In genomic region chr7:114630186-114630824, GRCh38 we compare ENCODE assay signal across 19 cellular contexts.
DNase-seq lines count a peak whose midpoint lies in the region; FAIRE-seq and TF ChIP-seq lines count a peak whose summit lies in the region.
"Had no signal": no experiment of that assay in that cellular context is flagged by ENCODE, and none has a peak within 500 bp of the region (broad histone marks: within the 10 kb centered on the region; RNA-seq: fewer than 3 reads in every experiment).

No MANE protein-coding gene starts in this region.

- TF ChIP-seq POLR2A in GM12892 (IDR thresholded peaks at IDR 0.05; ENCODE audit: low read depth, low read length), result no peak
- TF ChIP-seq POLR2A in prostate gland (IDR thresholded peaks at IDR 0.05), result no peak

- H3K4me1 Mint-ChIP-seq in brain (peaks cover 49% of the 10 kb centered on the region), neural progenitor cell (peaks cover 26% of the 10 kb centered on the region)
- H3K4me1 Mint-ChIP-seq: activated B cell treated with CpG ODN at 0.5 μM for 24 hours; activated naive CD4-positive, alpha-beta T cell treated with anti-CD3 and anti-CD28 coated beads, Interleukin-2, amount 50 U/mL, for 24 hours; T-cell had no signal

- H2AFZ ChIP-seq in neural progenitor cell (replicated peaks), result peak overlapping the region; percentile 98
- H2AFZ ChIP-seq: PC-9 had no signal

- H3K27ac Mint-ChIP-seq in brain, result peak overlapping the region in 4 of 5 experiments; percentile 2 to 90 (median 52)
- H3K27ac Mint-ChIP-seq in neural progenitor cell, result peak overlapping the region; percentile 96
- H3K27ac Mint-ChIP-seq: activated B cell treated with CpG ODN at 0.5 μM for 24 hours; activated naive CD4-positive, alpha-beta T cell treated with anti-CD3 and anti-CD28 coated beads, Interleukin-2, amount 50 U/mL, for 24 hours; T-cell had no signal

- TF ChIP-seq CTCF in brain (conservative IDR thresholded peaks at IDR 0.05), result no peak
- TF ChIP-seq CTCF in neural progenitor cell (IDR thresholded peaks at IDR 0.05), result no peak
- no peak for TF ChIP-seq CTCF in prostate gland (IDR thresholded peaks at IDR 0.05)

- H3K36me3 Mint-ChIP-seq in brain, result no peaks in the 10 kb centered on the region
- no peaks in the 10 kb centered on the region for H3K36me3 Mint-ChIP-seq in neural progenitor cell
- H3K36me3 Mint-ChIP-seq: activated naive CD4-positive, alpha-beta T cell treated with anti-CD3 and anti-CD28 coated beads, Interleukin-2, amount 50 U/mL, for 24 hours; T-cell had no signal

- DNase-seq in GM12892 (ENCODE audit: insufficient read length) (no peak), NCI-H1105 treated with DMSO at 0.1 percent for 48 hours (lab: John Stamatoyannopoulos, UW) (peak; percentile 84), neural progenitor cell (ENCODE audit: low spot score) (peak; percentile 36), frontal cortex (ENCODE audit: low spot score in 2 of 2) (no peak), SHP77 treated with DMSO at 0.1 percent for 48 hours (lab: John Stamatoyannopoulos, UW) (no peak), prostate gland (ENCODE audit: low spot score) (no peak)
- no peak for DNase-seq in activated CD4-positive, alpha-beta T cell treated with anti-CD3 and anti-CD28 coated beads, Interleukin-2, amount 50 U/mL, for 1 hour
- DNase-seq: activated B cell treated with CpG ODN at 0.5 μM for 24 hours; activated CD8-positive, alpha-beta memory T cell treated with anti-CD3 and anti-CD28 coated beads, Interleukin-2, amount 50 U/mL, for 4 hours; AML-193; DMS79; Kasumi-1; NCI-H1930; PC-9; stimulated activated CD4-positive, alpha-beta T cell treated with anti-CD3 and anti-CD28 coated beads, Interleukin-2, amount 100 ng/mL, for 24 hours; T-cell had no signal

- H3K27me3 ChIP-seq in neural progenitor cell, result no peaks in the 10 kb centered on the region
- no peaks in the 10 kb centered on the region for H3K27me3 ChIP-seq in prostate gland (replicated peaks; ENCODE audit: insufficient read depth)
- H3K27me3 ChIP-seq: gastroesophageal sphincter had no signal

- H3K9me3 Mint-ChIP-seq in brain (no peaks in the 10 kb centered on the region), neural progenitor cell (no peaks in the 10 kb centered on the region)
- H3K9me3 Mint-ChIP-seq: activated B cell treated with CpG ODN at 0.5 μM for 24 hours; activated naive CD4-positive, alpha-beta T cell treated with anti-CD3 and anti-CD28 coated beads, Interleukin-2, amount 50 U/mL, for 24 hours; T-cell had no signal

- H3K4me3 Mint-ChIP-seq in brain, result peak overlapping the region; percentile 16 to 67 (median 52)
- H3K4me3 Mint-ChIP-seq in neural progenitor cell, result no peak overlapping the region
- H3K4me3 Mint-ChIP-seq: activated B cell treated with CpG ODN at 0.5 μM for 24 hours; activated naive CD4-positive, alpha-beta T cell treated with anti-CD3 and anti-CD28 coated beads, Interleukin-2, amount 50 U/mL, for 24 hours; T-cell had no signal

- H3K27ac ChIP-seq in neural progenitor cell, result peak overlapping the region; percentile 24
- H3K27ac ChIP-seq in prostate gland, result no peak overlapping the region
- H3K27ac ChIP-seq: gastroesophageal sphincter, PC-9 had no signal

- H3F3A ChIP-seq in neural progenitor cell (ENCODE audit: low read depth), result peaks cover 12% of the 10 kb centered on the region

- WGBS in prostate gland, result 68% methylated on average over 7 of the region's 7 CpGs

- no peaks in the 10 kb centered on the region for H3K9me3 ChIP-seq in neural progenitor cell (ENCODE audit: low read depth)
- H3K9me3 ChIP-seq in prostate gland, result no peaks in the 10 kb centered on the region
- H3K9me3 ChIP-seq: gastroesophageal sphincter had no signal

- H3K4me1 ChIP-seq in neural progenitor cell, result peaks cover 19% of the 10 kb centered on the region
- no peaks in the 10 kb centered on the region for H3K4me1 ChIP-seq in prostate gland (replicated peaks)
- H3K4me1 ChIP-seq: gastroesophageal sphincter had no signal

- H3K27me3 Mint-ChIP-seq in brain (peaks cover 4% of the 10 kb centered on the region), neural progenitor cell (ENCODE audit: insufficient read depth, low read depth) (no peaks in the 10 kb centered on the region)
- H3K27me3 Mint-ChIP-seq: activated B cell treated with CpG ODN at 0.5 μM for 24 hours; activated naive CD4-positive, alpha-beta T cell treated with anti-CD3 and anti-CD28 coated beads, Interleukin-2, amount 50 U/mL, for 24 hours; T-cell had no signal

- FAIRE-seq in GM12892 (lab: Jason Lieb, UNC) (peak; percentile 70), frontal cortex (lab: Jason Lieb, UNC) (no peak)

- intact Hi-C loops in prostate gland (cut with DNase I), result no loop called here

- no peak overlapping the region for H3K9ac ChIP-seq in neural progenitor cell

- H3K36me3 ChIP-seq in neural progenitor cell, result no peaks in the 10 kb centered on the region
- H3K36me3 ChIP-seq in prostate gland, result no peaks in the 10 kb centered on the region

- H3K4me3 ChIP-seq in neural progenitor cell, result no peak overlapping the region
- no peak overlapping the region for H3K4me3 ChIP-seq in prostate gland
- H3K4me3 ChIP-seq: gastroesophageal sphincter, PC-9 had no signal

- no peaks in the 10 kb centered on the region for H3K79me2 ChIP-seq in neural progenitor cell (ENCODE audit: low read depth)

- peak overlapping the region; percentile 56 for H3K4me2 ChIP-seq in neural progenitor cell
- H3K4me2 ChIP-seq: PC-9 had no signal

- H4K20me1 ChIP-seq in neural progenitor cell (ENCODE audit: low read depth), result no peaks in the 10 kb centered on the region

Comparison
In these comparisons a context has a peak if more than half of its experiments do, and no peak if none do; other contexts are left out.
1. DNase-seq: peak in NCI-H1105 treated with DMSO at 0.1 percent for 48 hours (single experiment) and neural progenitor cell (single experiment); none in GM12892 (single experiment), frontal cortex (0 of 2), SHP77 treated with DMSO at 0.1 percent for 48 hours (single experiment), prostate gland (single experiment) and activated CD4-positive, alpha-beta T cell treated with anti-CD3 and anti-CD28 coated beads, Interleukin-2, amount 50 U/mL, for 1 hour (single experiment).